ENCODE assay signal across 8 cellular contexts in genomic region chr16:46883353-46883689, GRCh38. TPM values are rescaled to one million over a fixed set of nuclear protein-coding genes. Genes with fewer than 3 reads are reported as not detected.
A peak's percentile ranks its signal among the peaks of the same experiment; 100 is the strongest.
DNase-seq lines count a peak whose midpoint lies in the region; ATAC-seq and TF ChIP-seq lines count a peak whose summit lies in the region.

No MANE protein-coding gene starts in this region.

- H3K27ac ChIP-seq in iPS-20b (ENCODE audit: low read length) = no peak overlapping the region
- peak overlapping the region; percentile 37 for H3K27ac ChIP-seq in stomach smooth muscle (ENCODE audit: low read length)

- peak overlapping the region; percentile 89 for H3K4me3 Mint-ChIP-seq in activated T-helper 17 cell treated with anti-CD3 and anti-CD28 coated beads, Interleukin-2, amount 50 U/mL, for 72 hours

- H3K4me1 ChIP-seq in BE2C (peaks cover 9% of the 10 kb centered on the region), iPS-20b (ENCODE audit: insufficient read depth, low read length) (peaks cover 33% of the 10 kb centered on the region), stomach smooth muscle (ENCODE audit: control insufficient read depth, insufficient read depth, low read length) (peaks cover 12% of the 10 kb centered on the region)

- intact Hi-C loops in lower leg skin (cut with DNase I; ENCODE audit: low total_unique reads) = no loop called here

- H3K9me3 ChIP-seq in BE2C (no peaks in the 10 kb centered on the region), iPS-20b (ENCODE audit: insufficient read depth, low read depth, low read length) (no peaks in the 10 kb centered on the region), stomach smooth muscle (ENCODE audit: control insufficient read depth in 2 of 2, low read length in 2 of 2) (no peaks in the 10 kb centered on the region)

- peak overlapping the region; percentile 88 for H3K27ac Mint-ChIP-seq in activated T-helper 17 cell treated with anti-CD3 and anti-CD28 coated beads, Interleukin-2, amount 50 U/mL, for 72 hours

- no peak for TF ChIP-seq CTCF in BE2C (IDR thresholded peaks at IDR 0.05; ENCODE audit: low read depth, low read length)
- TF ChIP-seq CTCF in lower leg skin (IDR thresholded peaks at IDR 0.05) = no peak

- H3K27me3 Mint-ChIP-seq in activated T-helper 17 cell treated with anti-CD3 and anti-CD28 coated beads, Interleukin-2, amount 50 U/mL, for 72 hours = peaks cover 5% of the 10 kb centered on the region

- H3K4me1 Mint-ChIP-seq in activated T-helper 17 cell treated with anti-CD3 and anti-CD28 coated beads, Interleukin-2, amount 50 U/mL, for 72 hours = peaks cover 14% of the 10 kb centered on the region

- H3K27me3 ChIP-seq in BE2C (no peaks in the 10 kb centered on the region), iPS-20b (ENCODE audit: insufficient read depth, low read length) (peaks cover 9% of the 10 kb centered on the region; the same call in 1 of the 2 replicates), stomach smooth muscle (ENCODE audit: control insufficient read depth in 1 of 2, insufficient read depth in 2 of 2, low read length in 2 of 2) (peaks cover 0 to 8% of the 10 kb centered on the region in 2 donors)

- DNase-seq in BE2C = no peak
- no peak for DNase-seq in SW 1271 (lab: John Stamatoyannopoulos, UW)
- no peak for DNase-seq in lower leg skin (ENCODE audit: low spot score in 2 of 2)

- ATAC-seq in HG03432 (IDR thresholded peaks at IDR 0.05; ENCODE audit: unreplicated experiment) (peak; percentile 1), GM21360 (IDR thresholded peaks at IDR 0.05; ENCODE audit: unreplicated experiment) (no peak)
- peak; percentile 5 for ATAC-seq in activated T-helper 17 cell treated with anti-CD3 and anti-CD28 coated beads, Interleukin-2, amount 50 U/mL, for 72 hours (replicated peaks)

- H3K4me3 ChIP-seq in BE2C (ENCODE audit: low read depth, low read length) (peak overlapping the region; percentile 77), iPS-20b (ENCODE audit: low read length) (peak overlapping the region; percentile 92), stomach smooth muscle (ENCODE audit: low read length in 2 of 2) (peak overlapping the region; percentile 80 to 85), lower leg skin (ENCODE audit: low read depth, poor library complexity, severe bottlenecking) (no peak overlapping the region)

- TF ChIP-seq POLR2A in lower leg skin (IDR thresholded peaks at IDR 0.05) = no peak

- 22 to 34% methylated on average over 10 of the region's 10 CpGs for WGBS in lower leg skin, 2 donors

- H3K9me3 Mint-ChIP-seq in activated T-helper 17 cell treated with anti-CD3 and anti-CD28 coated beads, Interleukin-2, amount 50 U/mL, for 72 hours = no peaks in the 10 kb centered on the region

- H3K36me3 Mint-ChIP-seq in activated T-helper 17 cell treated with anti-CD3 and anti-CD28 coated beads, Interleukin-2, amount 50 U/mL, for 72 hours (ENCODE audit: low read depth) = no peaks in the 10 kb centered on the region

- H3K9ac ChIP-seq in iPS-20b (ENCODE audit: low read depth, low read length) = peak overlapping the region; percentile 96
- peak overlapping the region; percentile 62 to 72 for H3K9ac ChIP-seq in stomach smooth muscle (ENCODE audit: low read length in 2 of 2)

- H3K36me3 ChIP-seq in BE2C (no peaks in the 10 kb centered on the region), iPS-20b (ENCODE audit: insufficient read depth, low read depth, low read length) (peaks cover 21% of the 10 kb centered on the region; the same call in 1 of the 2 replicates), stomach smooth muscle (ENCODE audit: control insufficient read depth in 2 of 2, insufficient read depth in 2 of 2, low read length in 2 of 2) (no peaks in the 10 kb centered on the region)

RNA-seq across cellular contexts. Expression of gene GPT2, which starts 0.8 kb away (rescaled TPM):
- 79.1 TPM for polyA plus RNA-seq in BE2C (2012; ENCODE audit: insufficient read depth, insufficient read length, low read depth)
- 1 to 10 TPM; 8.4 to 8.5 TPM for total RNA-seq in activated T-helper 17 cell treated with anti-CD3 and anti-CD28 coated beads, Interleukin-2, amount 50 U/mL, for 72 hours
- total RNA-seq in lower leg skin = 100 to 1,000 TPM in 1 of 4 donors, 10 to 100 TPM in 3; 69.8 to 106 (median 83.1) TPM

RNA-seq across cellular contexts. Expression of gene C16orf87, which starts 52.3 kb away (rescaled TPM):
- 10.3 TPM for polyA plus RNA-seq in BE2C (2012; ENCODE audit: insufficient read depth, insufficient read length, low read depth)
- 10 to 100 TPM; 15.6 to 21.3 TPM for total RNA-seq in activated T-helper 17 cell treated with anti-CD3 and anti-CD28 coated beads, Interleukin-2, amount 50 U/mL, for 72 hours
- 10 to 100 TPM in 1 of 4 donors, 1 to 10 TPM in 3; 5.5 to 14.9 (median 7.9) TPM for total RNA-seq in lower leg skin

Comparison
In these comparisons a context has a peak if more than half of its experiments do, and no peak if none do; other contexts are left out.
1. RNA of gene GPT2, which starts 0.8 kb away (total RNA-seq): 69.8 to 106 TPM in lower leg skin; 8.4 to 8.5 TPM in activated T-helper 17 cell treated with anti-CD3 and anti-CD28 coated beads, Interleukin-2, amount 50 U/mL, for 72 hours; every median in the first group is over 4 times any median in the second.